In the genomic region with DNA sequence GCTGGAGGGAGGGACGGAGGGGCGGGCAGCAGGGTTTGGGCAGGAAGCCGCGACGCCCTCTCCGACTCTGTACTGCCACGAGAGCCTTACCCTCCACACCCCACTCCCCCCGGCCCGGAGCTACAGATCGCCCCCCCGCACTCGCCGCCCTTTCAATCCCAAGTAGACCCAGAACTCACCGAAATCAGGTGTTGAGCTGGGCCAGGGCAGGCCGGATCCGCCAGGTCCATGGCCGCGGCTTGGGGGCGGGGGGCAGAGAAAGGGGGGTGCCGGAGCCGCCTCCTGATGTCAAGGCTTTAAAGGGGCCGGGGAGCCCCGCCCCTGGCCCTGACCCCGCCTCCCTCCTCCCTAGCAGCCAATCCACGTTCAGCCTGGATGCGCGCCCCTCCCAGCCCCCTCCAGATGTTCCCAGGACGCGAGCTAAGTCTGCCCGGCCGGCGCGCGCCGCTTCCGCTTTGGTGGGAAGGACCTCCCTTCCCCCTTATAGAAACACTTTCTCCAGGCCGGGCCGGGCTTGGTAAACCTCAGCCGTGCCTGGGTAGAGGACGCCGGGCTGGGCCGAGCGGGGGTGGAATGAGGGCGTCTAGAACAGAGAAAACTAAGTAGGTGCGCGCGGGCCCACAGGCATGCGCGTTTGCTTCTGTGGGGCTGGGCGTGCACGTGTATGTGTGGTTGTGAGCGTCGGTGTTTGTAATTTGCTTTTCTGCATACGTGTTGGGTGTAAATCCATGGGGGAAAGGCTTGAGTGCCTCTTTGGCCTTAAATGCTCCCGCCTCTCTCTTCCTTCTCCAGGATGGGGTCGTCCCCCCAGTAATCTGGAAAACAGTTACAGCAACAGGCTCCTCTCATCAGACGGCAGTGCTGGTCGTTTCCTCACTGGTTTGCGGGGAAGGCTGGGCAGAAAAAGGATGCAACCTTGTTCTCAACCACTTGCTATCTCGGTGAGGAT, we compare ENCODE assay signal across 1 cellular context.
TF ChIP-seq lines count a peak whose summit lies in the region.

Gene NCKAP5L, minus strand, starts transcription at position 271 of the 949 bp plus-strand sequence. CDS start 24,369 bp downstream, outside the sequence.

TF ChIP-seq in HepG2, 621 proteins besides CTCF, POLR2A, EP300 and RAD21 (continued from another document and continues in another):
- TF ChIP-seq ZNF580 (CRISPR knock-in tag; IDR thresholded peaks at IDR 0.05; ENCODE audit: borderline replicate concordance, low read depth) (0 out of 2 replicates have a peak, but pooled peaks have one; percentile 0), XRCC5 (optimal IDR thresholded peaks at IDR 0.05; ENCODE audit: low read length) (peak; percentile 54), TMF1 (CRISPR knock-in tag; IDR thresholded peaks at IDR 0.05; ENCODE audit: low read depth) (no peak), ELF1 (CRISPR knock-in tag; IDR thresholded peaks at IDR 0.05) (peak; percentile 90), SCMH1 (CRISPR knock-in tag; IDR thresholded peaks at IDR 0.05; ENCODE audit: borderline replicate concordance) (no peak), ATM (IDR thresholded peaks at IDR 0.05; ENCODE audit: borderline replicate concordance) (no peak), ZNF629 (CRISPR knock-in tag; conservative IDR thresholded peaks at IDR 0.05) (no peak), ARNT2 (CRISPR knock-in tag; IDR thresholded peaks at IDR 0.05; ENCODE audit: low read depth) (peak; percentile 29; the same call in 1 of the 2 replicates), JUND (CRISPR knock-in tag; IDR thresholded peaks at IDR 0.05) (no peak), MAZ (IDR thresholded peaks at IDR 0.05; ENCODE audit: borderline replicate concordance, low read depth, low read length) (peak; percentile 82), MAZ (CRISPR knock-in tag; IDR thresholded peaks at IDR 0.05; ENCODE audit: low read depth) (peak; percentile 54; the same call in 1 of the 2 replicates), MXD4 (CRISPR knock-in tag; IDR thresholded peaks at IDR 0.05) (peak; percentile 79), ZNF883 (CRISPR knock-in tag; IDR thresholded peaks at IDR 0.05; ENCODE audit: not compliant biosample characterization) (no peak), ZBTB42 (CRISPR knock-in tag; IDR thresholded peaks at IDR 0.05) (peak; percentile 99), ZNF788 (CRISPR knock-in tag; IDR thresholded peaks at IDR 0.05; ENCODE audit: borderline replicate concordance) (peak; percentile 76; the same call in 1 of the 2 replicates), MEF2D (CRISPR knock-in tag; IDR thresholded peaks at IDR 0.05) (peak; percentile 56; the same call in 1 of the 2 replicates), ZFP37 (CRISPR knock-in tag; IDR thresholded peaks at IDR 0.05; ENCODE audit: borderline replicate concordance) (no peak), ZNF446 (CRISPR knock-in tag; IDR thresholded peaks at IDR 0.05) (0 out of 2 replicates have a peak, but pooled peaks have one; percentile 36), NR2F2 (IDR thresholded peaks at IDR 0.05; ENCODE audit: borderline replicate concordance, low read depth) (no peak), SMARCC2 (IDR thresholded peaks at IDR 0.05) (no peak), ZNF703 (CRISPR knock-in tag; IDR thresholded peaks at IDR 0.05; ENCODE audit: borderline replicate concordance) (no peak), SNAPC5 (CRISPR knock-in tag; IDR thresholded peaks at IDR 0.05; ENCODE audit: borderline replicate concordance) (no peak), ZBTB44 (CRISPR knock-in tag; IDR thresholded peaks at IDR 0.05) (no peak), MXI1 (IDR thresholded peaks at IDR 0.05; ENCODE audit: borderline replicate concordance, low read depth, low read length) (0 out of 3 replicates have a peak, but pooled peaks have one; percentile 27), ZEB1 (IDR thresholded peaks at IDR 0.05; ENCODE audit: insufficient replicate concordance, low read depth) (no peak), TCF7L2 (IDR thresholded peaks at IDR 0.05; ENCODE audit: low read depth, low read length) (no peak), ZNF790 (CRISPR knock-in tag; IDR thresholded peaks at IDR 0.05; ENCODE audit: borderline replicate concordance) (no peak), ZNF713 (CRISPR knock-in tag; IDR thresholded peaks at IDR 0.05) (no peak), ZNF574 (CRISPR knock-in tag; IDR thresholded peaks at IDR 0.05) (peak; percentile 20; the same call in 1 of the 2 replicates), ZNF3 (CRISPR knock-in tag; IDR thresholded peaks at IDR 0.05) (no peak), EHMT2 (IDR thresholded peaks at IDR 0.05; ENCODE audit: borderline replicate concordance, low read depth, low read length) (no peak), ZNF598 (CRISPR knock-in tag; IDR thresholded peaks at IDR 0.05; ENCODE audit: borderline replicate concordance) (peak; percentile 90; the same call in 1 of the 2 replicates), ZFP90 (CRISPR knock-in tag; IDR thresholded peaks at IDR 0.05; ENCODE audit: borderline replicate concordance) (0 out of 2 replicates have a peak, but pooled peaks have one; percentile 11), DMAP1 (CRISPR knock-in tag; IDR thresholded peaks at IDR 0.05) (peak; percentile 64), IRF2 (CRISPR knock-in tag; IDR thresholded peaks at IDR 0.05) (peak; percentile 35; the same call in 1 of the 2 replicates), ETS1 (CRISPR knock-in tag; IDR thresholded peaks at IDR 0.05) (no peak), ZNF816 (CRISPR knock-in tag; IDR thresholded peaks at IDR 0.05; ENCODE audit: borderline replicate concordance) (no peak), CENPT (CRISPR knock-in tag; IDR thresholded peaks at IDR 0.05; ENCODE audit: low read depth) (no peak)
- TF ChIP-seq, protein P1, sequence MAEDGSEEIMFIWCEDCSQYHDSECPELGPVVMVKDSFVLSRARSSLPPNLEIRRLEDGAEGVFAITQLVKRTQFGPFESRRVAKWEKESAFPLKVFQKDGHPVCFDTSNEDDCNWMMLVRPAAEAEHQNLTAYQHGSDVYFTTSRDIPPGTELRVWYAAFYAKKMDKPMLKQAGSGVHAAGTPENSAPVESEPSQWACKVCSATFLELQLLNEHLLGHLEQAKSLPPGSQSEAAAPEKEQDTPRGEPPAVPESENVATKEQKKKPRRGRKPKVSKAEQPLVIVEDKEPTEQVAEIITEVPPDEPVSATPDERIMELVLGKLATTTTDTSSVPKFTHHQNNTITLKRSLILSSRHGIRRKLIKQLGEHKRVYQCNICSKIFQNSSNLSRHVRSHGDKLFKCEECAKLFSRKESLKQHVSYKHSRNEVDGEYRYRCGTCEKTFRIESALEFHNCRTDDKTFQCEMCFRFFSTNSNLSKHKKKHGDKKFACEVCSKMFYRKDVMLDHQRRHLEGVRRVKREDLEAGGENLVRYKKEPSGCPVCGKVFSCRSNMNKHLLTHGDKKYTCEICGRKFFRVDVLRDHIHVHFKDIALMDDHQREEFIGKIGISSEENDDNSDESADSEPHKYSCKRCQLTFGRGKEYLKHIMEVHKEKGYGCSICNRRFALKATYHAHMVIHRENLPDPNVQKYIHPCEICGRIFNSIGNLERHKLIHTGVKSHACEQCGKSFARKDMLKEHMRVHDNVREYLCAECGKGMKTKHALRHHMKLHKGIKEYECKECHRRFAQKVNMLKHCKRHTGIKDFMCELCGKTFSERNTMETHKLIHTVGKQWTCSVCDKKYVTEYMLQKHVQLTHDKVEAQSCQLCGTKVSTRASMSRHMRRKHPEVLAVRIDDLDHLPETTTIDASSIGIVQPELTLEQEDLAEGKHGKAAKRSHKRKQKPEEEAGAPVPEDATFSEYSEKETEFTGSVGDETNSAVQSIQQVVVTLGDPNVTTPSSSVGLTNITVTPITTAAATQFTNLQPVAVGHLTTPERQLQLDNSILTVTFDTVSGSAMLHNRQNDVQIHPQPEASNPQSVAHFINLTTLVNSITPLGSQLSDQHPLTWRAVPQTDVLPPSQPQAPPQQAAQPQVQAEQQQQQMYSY (CRISPR knock-in tag; IDR thresholded peaks at IDR 0.05), result no peak
- TF ChIP-seq, protein P2, sequence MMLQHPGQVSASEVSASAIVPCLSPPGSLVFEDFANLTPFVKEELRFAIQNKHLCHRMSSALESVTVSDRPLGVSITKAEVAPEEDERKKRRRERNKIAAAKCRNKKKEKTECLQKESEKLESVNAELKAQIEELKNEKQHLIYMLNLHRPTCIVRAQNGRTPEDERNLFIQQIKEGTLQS (CRISPR knock-in tag; IDR thresholded peaks at IDR 0.05), result no peak
- TF ChIP-seq, protein P3, sequence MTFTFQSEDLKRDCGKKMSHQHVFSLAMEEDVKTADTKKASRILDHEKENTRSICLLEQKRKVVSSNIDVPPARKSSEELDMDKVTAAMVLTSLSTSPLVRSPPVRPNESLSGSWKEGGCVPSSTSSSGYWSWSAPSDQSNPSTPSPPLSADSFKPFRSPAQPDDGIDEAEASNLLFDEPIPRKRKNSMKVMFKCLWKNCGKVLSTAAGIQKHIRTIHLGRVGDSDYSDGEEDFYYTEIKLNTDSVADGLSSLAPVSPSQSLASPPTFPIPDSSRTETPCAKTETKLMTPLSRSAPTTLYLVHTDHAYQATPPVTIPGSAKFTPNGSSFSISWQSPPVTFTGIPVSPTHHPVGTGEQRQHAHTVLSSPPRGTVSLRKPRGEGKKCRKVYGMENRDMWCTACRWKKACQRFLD (CRISPR knock-in tag; IDR thresholded peaks at IDR 0.05; ENCODE audit: borderline replicate concordance), result no peak
- TF ChIP-seq, protein P4, sequence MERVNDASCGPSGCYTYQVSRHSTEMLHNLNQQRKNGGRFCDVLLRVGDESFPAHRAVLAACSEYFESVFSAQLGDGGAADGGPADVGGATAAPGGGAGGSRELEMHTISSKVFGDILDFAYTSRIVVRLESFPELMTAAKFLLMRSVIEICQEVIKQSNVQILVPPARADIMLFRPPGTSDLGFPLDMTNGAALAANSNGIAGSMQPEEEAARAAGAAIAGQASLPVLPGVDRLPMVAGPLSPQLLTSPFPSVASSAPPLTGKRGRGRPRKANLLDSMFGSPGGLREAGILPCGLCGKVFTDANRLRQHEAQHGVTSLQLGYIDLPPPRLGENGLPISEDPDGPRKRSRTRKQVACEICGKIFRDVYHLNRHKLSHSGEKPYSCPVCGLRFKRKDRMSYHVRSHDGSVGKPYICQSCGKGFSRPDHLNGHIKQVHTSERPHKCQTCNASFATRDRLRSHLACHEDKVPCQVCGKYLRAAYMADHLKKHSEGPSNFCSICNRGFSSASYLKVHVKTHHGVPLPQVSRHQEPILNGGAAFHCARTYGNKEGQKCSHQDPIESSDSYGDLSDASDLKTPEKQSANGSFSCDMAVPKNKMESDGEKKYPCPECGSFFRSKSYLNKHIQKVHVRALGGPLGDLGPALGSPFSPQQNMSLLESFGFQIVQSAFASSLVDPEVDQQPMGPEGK (CRISPR knock-in tag; IDR thresholded peaks at IDR 0.05), result peak; percentile 86
- TF ChIP-seq, protein P5, sequence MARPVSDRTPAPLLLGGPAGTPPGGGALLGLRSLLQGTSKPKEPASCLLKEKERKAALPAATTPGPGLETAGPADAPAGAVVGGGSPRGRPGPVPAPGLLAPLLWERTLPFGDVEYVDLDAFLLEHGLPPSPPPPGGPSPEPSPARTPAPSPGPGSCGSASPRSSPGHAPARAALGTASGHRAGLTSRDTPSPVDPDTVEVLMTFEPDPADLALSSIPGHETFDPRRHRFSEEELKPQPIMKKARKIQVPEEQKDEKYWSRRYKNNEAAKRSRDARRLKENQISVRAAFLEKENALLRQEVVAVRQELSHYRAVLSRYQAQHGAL (CRISPR knock-in tag; IDR thresholded peaks at IDR 0.05; ENCODE audit: not compliant biosample characterization), result no peak
- TF ChIP-seq, protein P6, sequence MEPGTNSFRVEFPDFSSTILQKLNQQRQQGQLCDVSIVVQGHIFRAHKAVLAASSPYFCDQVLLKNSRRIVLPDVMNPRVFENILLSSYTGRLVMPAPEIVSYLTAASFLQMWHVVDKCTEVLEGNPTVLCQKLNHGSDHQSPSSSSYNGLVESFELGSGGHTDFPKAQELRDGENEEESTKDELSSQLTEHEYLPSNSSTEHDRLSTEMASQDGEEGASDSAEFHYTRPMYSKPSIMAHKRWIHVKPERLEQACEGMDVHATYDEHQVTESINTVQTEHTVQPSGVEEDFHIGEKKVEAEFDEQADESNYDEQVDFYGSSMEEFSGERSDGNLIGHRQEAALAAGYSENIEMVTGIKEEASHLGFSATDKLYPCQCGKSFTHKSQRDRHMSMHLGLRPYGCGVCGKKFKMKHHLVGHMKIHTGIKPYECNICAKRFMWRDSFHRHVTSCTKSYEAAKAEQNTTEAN (CRISPR knock-in tag; conservative IDR thresholded peaks at IDR 0.05), result no peak
